In the genomic region with DNA sequence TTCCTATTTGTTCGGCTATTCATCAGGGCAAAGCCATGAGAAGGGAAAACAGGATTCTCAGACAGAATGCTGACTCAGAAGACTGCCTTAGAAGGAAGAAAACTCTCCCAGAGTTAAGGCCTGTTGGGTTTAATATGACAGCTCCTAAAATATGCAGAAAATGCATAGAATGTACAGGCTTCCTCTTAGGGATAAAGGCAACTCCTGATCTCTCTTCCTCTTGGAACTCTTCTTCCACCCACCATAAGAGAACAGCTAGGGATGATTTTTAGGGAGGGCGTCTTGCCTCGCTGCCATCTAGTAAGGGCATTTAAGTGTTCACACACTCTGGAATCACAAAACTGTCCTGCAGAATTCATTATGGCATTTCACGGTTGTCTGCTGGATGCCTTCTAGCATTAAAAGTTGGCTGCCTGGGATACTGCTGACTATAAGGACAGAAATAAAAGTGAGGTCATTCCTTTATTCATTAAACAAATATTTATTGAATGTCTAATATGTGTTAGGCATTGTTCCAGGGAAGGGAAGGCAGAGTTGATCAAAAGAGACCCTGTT, we compare ENCODE assay signal across 1 cellular context.
TF ChIP-seq lines count a peak whose summit lies in the region.

No MANE protein-coding gene starts in this region.

TF ChIP-seq in SK-N-SH, 30 proteins besides CTCF, POLR2A, EP300 and RAD21 (continued from another document):
- TF ChIP-seq, protein P1, sequence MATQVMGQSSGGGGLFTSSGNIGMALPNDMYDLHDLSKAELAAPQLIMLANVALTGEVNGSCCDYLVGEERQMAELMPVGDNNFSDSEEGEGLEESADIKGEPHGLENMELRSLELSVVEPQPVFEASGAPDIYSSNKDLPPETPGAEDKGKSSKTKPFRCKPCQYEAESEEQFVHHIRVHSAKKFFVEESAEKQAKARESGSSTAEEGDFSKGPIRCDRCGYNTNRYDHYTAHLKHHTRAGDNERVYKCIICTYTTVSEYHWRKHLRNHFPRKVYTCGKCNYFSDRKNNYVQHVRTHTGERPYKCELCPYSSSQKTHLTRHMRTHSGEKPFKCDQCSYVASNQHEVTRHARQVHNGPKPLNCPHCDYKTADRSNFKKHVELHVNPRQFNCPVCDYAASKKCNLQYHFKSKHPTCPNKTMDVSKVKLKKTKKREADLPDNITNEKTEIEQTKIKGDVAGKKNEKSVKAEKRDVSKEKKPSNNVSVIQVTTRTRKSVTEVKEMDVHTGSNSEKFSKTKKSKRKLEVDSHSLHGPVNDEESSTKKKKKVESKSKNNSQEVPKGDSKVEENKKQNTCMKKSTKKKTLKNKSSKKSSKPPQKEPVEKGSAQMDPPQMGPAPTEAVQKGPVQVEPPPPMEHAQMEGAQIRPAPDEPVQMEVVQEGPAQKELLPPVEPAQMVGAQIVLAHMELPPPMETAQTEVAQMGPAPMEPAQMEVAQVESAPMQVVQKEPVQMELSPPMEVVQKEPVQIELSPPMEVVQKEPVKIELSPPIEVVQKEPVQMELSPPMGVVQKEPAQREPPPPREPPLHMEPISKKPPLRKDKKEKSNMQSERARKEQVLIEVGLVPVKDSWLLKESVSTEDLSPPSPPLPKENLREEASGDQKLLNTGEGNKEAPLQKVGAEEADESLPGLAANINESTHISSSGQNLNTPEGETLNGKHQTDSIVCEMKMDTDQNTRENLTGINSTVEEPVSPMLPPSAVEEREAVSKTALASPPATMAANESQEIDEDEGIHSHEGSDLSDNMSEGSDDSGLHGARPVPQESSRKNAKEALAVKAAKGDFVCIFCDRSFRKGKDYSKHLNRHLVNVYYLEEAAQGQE (IDR thresholded peaks at IDR 0.05; ENCODE audit: low read depth, low read length) = no peak
- no peak for TF ChIP-seq TAF1 (IDR thresholded peaks at IDR 0.05; ENCODE audit: borderline replicate concordance, low read depth, low read length)
- peak; percentile 97 for TF ChIP-seq MEF2A (IDR thresholded peaks at IDR 0.05; ENCODE audit: borderline replicate concordance, low read depth)
- TF ChIP-seq, protein P2, sequence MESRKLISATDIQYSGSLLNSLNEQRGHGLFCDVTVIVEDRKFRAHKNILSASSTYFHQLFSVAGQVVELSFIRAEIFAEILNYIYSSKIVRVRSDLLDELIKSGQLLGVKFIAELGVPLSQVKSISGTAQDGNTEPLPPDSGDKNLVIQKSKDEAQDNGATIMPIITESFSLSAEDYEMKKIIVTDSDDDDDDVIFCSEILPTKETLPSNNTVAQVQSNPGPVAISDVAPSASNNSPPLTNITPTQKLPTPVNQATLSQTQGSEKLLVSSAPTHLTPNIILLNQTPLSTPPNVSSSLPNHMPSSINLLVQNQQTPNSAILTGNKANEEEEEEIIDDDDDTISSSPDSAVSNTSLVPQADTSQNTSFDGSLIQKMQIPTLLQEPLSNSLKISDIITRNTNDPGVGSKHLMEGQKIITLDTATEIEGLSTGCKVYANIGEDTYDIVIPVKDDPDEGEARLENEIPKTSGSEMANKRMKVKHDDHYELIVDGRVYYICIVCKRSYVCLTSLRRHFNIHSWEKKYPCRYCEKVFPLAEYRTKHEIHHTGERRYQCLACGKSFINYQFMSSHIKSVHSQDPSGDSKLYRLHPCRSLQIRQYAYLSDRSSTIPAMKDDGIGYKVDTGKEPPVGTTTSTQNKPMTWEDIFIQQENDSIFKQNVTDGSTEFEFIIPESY (IDR thresholded peaks at IDR 0.05; ENCODE audit: borderline replicate concordance, low read depth) = no peak
- TF ChIP-seq, protein P3, sequence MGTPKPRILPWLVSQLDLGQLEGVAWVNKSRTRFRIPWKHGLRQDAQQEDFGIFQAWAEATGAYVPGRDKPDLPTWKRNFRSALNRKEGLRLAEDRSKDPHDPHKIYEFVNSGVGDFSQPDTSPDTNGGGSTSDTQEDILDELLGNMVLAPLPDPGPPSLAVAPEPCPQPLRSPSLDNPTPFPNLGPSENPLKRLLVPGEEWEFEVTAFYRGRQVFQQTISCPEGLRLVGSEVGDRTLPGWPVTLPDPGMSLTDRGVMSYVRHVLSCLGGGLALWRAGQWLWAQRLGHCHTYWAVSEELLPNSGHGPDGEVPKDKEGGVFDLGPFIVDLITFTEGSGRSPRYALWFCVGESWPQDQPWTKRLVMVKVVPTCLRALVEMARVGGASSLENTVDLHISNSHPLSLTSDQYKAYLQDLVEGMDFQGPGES (IDR thresholded peaks at IDR 0.05; ENCODE audit: low read depth, low read length) = no peak
- no peak for TF ChIP-seq NRF1 (IDR thresholded peaks at IDR 0.05; ENCODE audit: low read depth, low read length)
- TF ChIP-seq, protein P4, sequence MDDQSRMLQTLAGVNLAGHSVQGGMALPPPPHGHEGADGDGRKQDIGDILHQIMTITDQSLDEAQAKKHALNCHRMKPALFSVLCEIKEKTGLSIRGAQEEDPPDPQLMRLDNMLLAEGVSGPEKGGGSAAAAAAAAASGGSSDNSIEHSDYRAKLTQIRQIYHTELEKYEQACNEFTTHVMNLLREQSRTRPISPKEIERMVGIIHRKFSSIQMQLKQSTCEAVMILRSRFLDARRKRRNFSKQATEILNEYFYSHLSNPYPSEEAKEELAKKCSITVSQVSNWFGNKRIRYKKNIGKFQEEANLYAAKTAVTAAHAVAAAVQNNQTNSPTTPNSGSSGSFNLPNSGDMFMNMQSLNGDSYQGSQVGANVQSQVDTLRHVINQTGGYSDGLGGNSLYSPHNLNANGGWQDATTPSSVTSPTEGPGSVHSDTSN (IDR thresholded peaks at IDR 0.05) = peak; percentile 54
TF ChIP-seq in SK-N-SH: peak in this region for 10.
